Comparison of ENCODE assay signal across 8 cellular contexts in the genomic region with DNA sequence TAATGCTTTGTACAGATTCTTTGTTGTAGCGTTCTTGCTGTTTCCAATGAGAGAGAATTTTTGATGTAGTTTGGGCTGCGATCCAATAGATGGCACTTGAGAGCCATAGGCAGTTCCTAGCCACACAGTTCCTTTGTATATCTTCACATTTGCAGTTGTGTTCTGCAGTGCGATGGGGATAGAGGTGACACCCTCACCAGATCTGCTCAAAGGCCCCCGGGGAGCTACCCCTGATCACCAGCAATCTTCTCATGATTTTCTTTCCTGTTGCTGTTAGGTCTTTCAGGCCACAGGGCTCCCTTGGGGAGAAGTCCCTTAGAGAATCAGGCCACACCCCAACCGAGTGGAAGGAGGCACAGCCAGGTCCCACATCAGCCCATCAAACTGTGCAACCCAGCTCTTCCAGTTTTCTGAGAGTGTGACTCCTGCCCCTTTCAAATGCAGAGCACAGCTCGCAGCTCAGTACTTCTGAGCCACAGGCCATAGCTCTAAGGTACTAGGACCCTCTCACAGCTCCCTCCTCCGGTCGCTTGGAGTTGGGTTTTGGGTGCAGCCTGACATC.
A peak's percentile ranks its signal among the peaks of the same experiment; 100 is the strongest.
DNase-seq lines count a peak whose midpoint lies in the region; ATAC-seq, FAIRE-seq and TF ChIP-seq lines count a peak whose summit lies in the region.

No MANE protein-coding gene starts in this region.

- H3K27me3 ChIP-seq in Karpas-422 (ENCODE audit: low read length) = no peaks in the 10 kb centered on the region
- H3K27me3 ChIP-seq in SU-DHL-6 (ENCODE audit: low read length) = no peaks in the 10 kb centered on the region
- no peaks in the 10 kb centered on the region for H3K27me3 ChIP-seq in gastroesophageal sphincter

- TF ChIP-seq CTCF in SU-DHL-6 (IDR thresholded peaks at IDR 0.05; ENCODE audit: insufficient read depth, low read length, poor library complexity, severe bottlenecking) = peak; percentile 63
- peak in 1 of 4 experiments; percentile 49 for TF ChIP-seq CTCF in gastroesophageal sphincter (IDR thresholded peaks at IDR 0.05)

- H3K4me1 ChIP-seq in Karpas-422 (ENCODE audit: low read length) = peaks cover 7% of the 10 kb centered on the region
- H3K4me1 ChIP-seq in gastroesophageal sphincter = no peaks in the 10 kb centered on the region

- no peak overlapping the region for H2AFZ ChIP-seq in Karpas-422 (ENCODE audit: low read length)
- peak overlapping the region; percentile 10 for H2AFZ ChIP-seq in SU-DHL-6 (ENCODE audit: low read depth, low read length, severe bottlenecking)

- H3K9me3 ChIP-seq in Karpas-422 (ENCODE audit: low read length) = no peaks in the 10 kb centered on the region
- H3K9me3 ChIP-seq in SU-DHL-6 (ENCODE audit: insufficient read depth, low read length) = no peaks in the 10 kb centered on the region
- no peaks in the 10 kb centered on the region for H3K9me3 ChIP-seq in iPS-18c (ENCODE audit: control insufficient read depth, insufficient read depth, low read length)
- H3K9me3 ChIP-seq in gastroesophageal sphincter = no peaks in the 10 kb centered on the region

- H3K9ac ChIP-seq in Karpas-422 (ENCODE audit: low read length) (no peak overlapping the region), SU-DHL-6 (ENCODE audit: low read length) (no peak overlapping the region)

- peak; percentile 20 for FAIRE-seq in H54 (lab: Jason Lieb, UNC)

- no peaks in the 10 kb centered on the region for H3K79me2 ChIP-seq in Karpas-422 (ENCODE audit: low read length)
- H3K79me2 ChIP-seq in SU-DHL-6 (ENCODE audit: insufficient read depth, low read length) = no peaks in the 10 kb centered on the region

- H3K4me3 ChIP-seq in Karpas-422 (ENCODE audit: low read length) (no peak overlapping the region), SU-DHL-6 (ENCODE audit: insufficient read depth, low read length, poor library complexity, severe bottlenecking) (no peak overlapping the region), iPS-18c (ENCODE audit: insufficient read depth, low read depth, low read length) (peak overlapping the region; percentile 34), gastroesophageal sphincter (no peak overlapping the region)

- no peaks in the 10 kb centered on the region for H3K36me3 ChIP-seq in Karpas-422 (ENCODE audit: insufficient read depth, low read length)
- no peaks in the 10 kb centered on the region for H3K36me3 ChIP-seq in SU-DHL-6 (ENCODE audit: low read length)
- no peaks in the 10 kb centered on the region for H3K36me3 ChIP-seq in gastroesophageal sphincter

- WGBS in gastroesophageal sphincter (ENCODE audit: low coverage in 1 of 2), 2 donors = 22 to 38% methylated on average over 1 to 2 of the region's 8 CpGs

- DNase-seq in NCI-H82 (lab: John Stamatoyannopoulos, UW) (peak; percentile 52), NCI-H82 treated with DMSO at 0.1 percent for 48 hours (lab: John Stamatoyannopoulos, UW; ENCODE audit: unreplicated experiment) (no peak), H54 (ENCODE audit: insufficient read length, low spot score) (no peak), Karpas-422 (peak; percentile 75), NCI-H187 treated with DMSO at 0.1 percent for 48 hours (lab: John Stamatoyannopoulos, UW) (no peak)

- H3K27ac ChIP-seq in Karpas-422 (ENCODE audit: low read length) = no peak overlapping the region
- no peak overlapping the region for H3K27ac ChIP-seq in SU-DHL-6 (ENCODE audit: low read depth, low read length)
- H3K27ac ChIP-seq in gastroesophageal sphincter = no peak overlapping the region

- H4K20me1 ChIP-seq in Karpas-422 (ENCODE audit: insufficient read depth, low read depth, low read length) (no peaks in the 10 kb centered on the region), SU-DHL-6 (ENCODE audit: low read depth, low read length) (no peaks in the 10 kb centered on the region)

- no peak for ATAC-seq in gastroesophageal sphincter

- TF ChIP-seq EP300 in gastroesophageal sphincter (IDR thresholded peaks at IDR 0.05) = no peak

- no peaks in the 10 kb centered on the region for H3K9me2 ChIP-seq in Karpas-422 (replicated peaks; ENCODE audit: insufficient read depth, low read length)
- no peaks in the 10 kb centered on the region for H3K9me2 ChIP-seq in SU-DHL-6 (replicated peaks; ENCODE audit: insufficient read depth, low read length)

- H3F3A ChIP-seq in SU-DHL-6 (ENCODE audit: insufficient read depth) = no peaks in the 10 kb centered on the region

- no peak overlapping the region for H3K4me2 ChIP-seq in Karpas-422 (ENCODE audit: low read depth, low read length, poor library complexity, severe bottlenecking)
- H3K4me2 ChIP-seq in SU-DHL-6 (ENCODE audit: low read depth, low read length, poor library complexity, severe bottlenecking) = no peak overlapping the region

- TF ChIP-seq POLR2A in H54 (IDR thresholded peaks at IDR 0.05; ENCODE audit: low read depth, low read length) = no peak
- TF ChIP-seq POLR2A in gastroesophageal sphincter (IDR thresholded peaks at IDR 0.05) = no peak

Comparison
In these comparisons a context has a peak if more than half of its experiments do, and no peak if none do; other contexts are left out.
1. DNase-seq: peak in NCI-H82 (single experiment) and Karpas-422 (single experiment); none in NCI-H82 treated with DMSO at 0.1 percent for 48 hours (single experiment), H54 (single experiment) and NCI-H187 treated with DMSO at 0.1 percent for 48 hours (single experiment).